14 cellular contexts compared by ENCODE assay signal in the genomic region with DNA sequence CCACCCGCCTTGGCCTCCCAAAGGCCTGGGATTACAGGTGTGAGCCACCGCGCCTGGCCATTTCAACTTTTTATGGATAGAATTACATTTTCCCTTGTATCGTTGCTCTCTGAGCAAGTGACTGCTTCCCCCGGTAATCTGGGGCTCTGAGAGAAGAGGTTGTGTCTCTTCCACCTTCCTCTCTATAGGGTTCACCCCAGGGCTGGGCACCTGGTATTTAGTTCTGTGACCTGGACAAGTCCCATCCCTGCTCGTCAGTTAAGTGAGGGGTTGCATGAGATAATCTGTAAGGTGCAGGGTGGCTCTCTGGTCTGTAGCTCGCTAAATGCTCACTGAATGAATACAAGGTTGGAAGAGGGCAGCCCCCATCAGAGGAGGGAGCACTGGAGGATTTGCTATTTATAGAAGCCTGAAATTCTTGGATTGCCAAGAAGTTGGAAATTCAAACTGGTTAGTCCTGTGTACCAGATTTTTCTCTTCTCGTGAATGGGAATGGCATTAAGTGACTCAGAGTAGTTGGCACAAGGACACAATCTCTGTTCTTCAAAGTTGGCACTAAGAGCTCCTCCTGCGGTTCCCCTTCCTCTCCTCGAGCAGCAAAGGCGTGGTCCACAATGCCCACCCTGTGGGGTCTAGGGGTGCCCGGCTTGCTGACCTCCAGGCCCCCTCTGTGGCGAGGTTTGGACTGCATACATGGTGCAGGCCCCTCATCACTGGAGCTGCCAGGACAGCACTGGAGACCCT.
DNase-seq lines count a peak whose midpoint lies in the region; ATAC-seq and TF ChIP-seq lines count a peak whose summit lies in the region.
"Had no signal": no experiment of that assay in that cellular context is flagged by ENCODE, and none has a peak within 500 bp of the region (broad histone marks: within the 10 kb centered on the region; RNA-seq: fewer than 3 reads in every experiment).

No MANE protein-coding gene starts in this region.

- no peaks in the 10 kb centered on the region for H3K36me3 ChIP-seq in hepatocyte (replicated peaks; ENCODE audit: insufficient read depth, low read depth)

- H3K27me3 ChIP-seq in hepatocyte, result no peaks in the 10 kb centered on the region
- H3K27me3 ChIP-seq: body of pancreas had no signal

- H3K4me1 ChIP-seq in hepatocyte (ENCODE audit: insufficient read depth), result peaks cover 20% of the 10 kb centered on the region
- H3K4me1 ChIP-seq: body of pancreas had no signal

- H3K4me3 Mint-ChIP-seq in T-helper 17 cell, result no peak overlapping the region
- H3K4me3 Mint-ChIP-seq: CD4-positive, alpha-beta T cell had no signal

- TF ChIP-seq CTCF in fibroblast of the aortic adventitia (IDR thresholded peaks at IDR 0.05; ENCODE audit: insufficient read depth, low read length), result no peak
- TF ChIP-seq CTCF in hepatocyte (IDR thresholded peaks at IDR 0.05; ENCODE audit: poor library complexity), result no peak

- H2AFZ ChIP-seq in hepatocyte, result no peak overlapping the region

- ATAC-seq in T-helper 17 cell (no peak), GM21786 (IDR thresholded peaks at IDR 0.05; ENCODE audit: unreplicated experiment) (no peak), GM19324 (IDR thresholded peaks at IDR 0.05; ENCODE audit: low FRiP score, unreplicated experiment) (no peak)
- ATAC-seq: body of pancreas had no signal

- H3K79me2 ChIP-seq in hepatocyte, result no peaks in the 10 kb centered on the region

- no peaks in the 10 kb centered on the region for H3K4me1 Mint-ChIP-seq in T-helper 17 cell

- H3K27ac Mint-ChIP-seq in T-helper 17 cell, result peak overlapping the region; percentile 75
- H3K27ac Mint-ChIP-seq: CD4-positive, alpha-beta T cell had no signal

- no peaks in the 10 kb centered on the region for H3K9me2 ChIP-seq in hepatocyte (replicated peaks; ENCODE audit: insufficient read depth)

- DNase-seq in HS-27A (ENCODE audit: low read depth), result peak; percentile 78
- DNase-seq in T-helper 17 cell, result no peak
- DNase-seq in fibroblast of the aortic adventitia (ENCODE audit: low read depth), result peak; percentile 23
- peak in 3 of 49 donors; percentile 12 to 45 (median 21) for DNase-seq in substantia nigra (lab: John Stamatoyannopoulos, UW)
- no peak for DNase-seq in stimulated activated CD4-positive, alpha-beta T cell treated with anti-CD3 and anti-CD28 coated beads, Interleukin-2, amount 100 ng/mL, for 48 hours
- DNase-seq in hepatocyte (ENCODE audit: low spot score), result no peak
- DNase-seq: activated CD4-positive, alpha-beta T cell treated with anti-CD3 and anti-CD28 coated beads for 4 hours; body of pancreas; CD4-positive, alpha-beta T cell; NCI-H1048; NCI-H748 treated with DMSO at 0.1 percent for 48 hours had no signal

- no peaks in the 10 kb centered on the region for H4K20me1 ChIP-seq in hepatocyte (ENCODE audit: insufficient read depth, poor library complexity, severe bottlenecking)

- H3K27ac ChIP-seq in substantia nigra (ENCODE audit: low read depth, low read length, poor library complexity, severe bottlenecking), result peak overlapping the region; percentile 54
- no peak overlapping the region for H3K27ac ChIP-seq in hepatocyte
- H3K27ac ChIP-seq: body of pancreas, SK-N-MC had no signal

- no peaks in the 10 kb centered on the region for H3K9me3 ChIP-seq in T-helper 17 cell (ENCODE audit: control insufficient read depth, low read length, poor library complexity, severe bottlenecking)
- H3K9me3 ChIP-seq in hepatocyte (ENCODE audit: low read depth), result no peaks in the 10 kb centered on the region
- H3K9me3 ChIP-seq: body of pancreas had no signal

- no peak overlapping the region for H3K4me2 ChIP-seq in hepatocyte

- no peaks in the 10 kb centered on the region for H3K36me3 Mint-ChIP-seq in T-helper 17 cell (ENCODE audit: low read depth)

- H3K4me3 ChIP-seq in fibroblast of the aortic adventitia (ENCODE audit: low read depth, low read length) (no peak overlapping the region), hepatocyte (no peak overlapping the region)
- H3K4me3 ChIP-seq: body of pancreas, SK-N-MC had no signal

- 92% methylated on average over 13 of the region's 13 CpGs for WGBS in hepatocyte (ENCODE audit: low lambda C conversion rate, missing lambda C conversion rate)

- peaks cover 44% of the 10 kb centered on the region for H3K27me3 Mint-ChIP-seq in T-helper 17 cell

Comparison
In these comparisons a context has a peak if more than half of its experiments do, and no peak if none do; other contexts are left out.
1. DNase-seq: peak in HS-27A (single experiment) and fibroblast of the aortic adventitia (single experiment); none in T-helper 17 cell (0 of 3), stimulated activated CD4-positive, alpha-beta T cell treated with anti-CD3 and anti-CD28 coated beads, Interleukin-2, amount 100 ng/mL, for 48 hours (0 of 2) and hepatocyte (single experiment).